1 cellular context compared by ENCODE assay signal in genomic region chr17:61436273-61436672, GRCh38.
A peak's percentile ranks its signal among the peaks of the same experiment; 100 is the strongest.
TF ChIP-seq lines count a peak whose summit lies in the region.

No MANE protein-coding gene starts in this region.

TF ChIP-seq in GM12878, 131 proteins besides CTCF, POLR2A, EP300 and RAD21 (continued from another document):
- no peak for TF ChIP-seq ZBTB4 (CRISPR knock-in tag; IDR thresholded peaks at IDR 0.05)
- TF ChIP-seq ETV6 (conservative IDR thresholded peaks at IDR 0.05 in 1 of 2, IDR thresholded peaks at IDR 0.05 in 1 of 2; ENCODE audit: borderline replicate concordance in 1 of 2, low read depth in 1 of 2), result peak in 1 of 2 experiments; percentile 67; a peak in 1 of 4 replicates
